In genomic region chr7:134669845-134670373, GRCh38 we compare ENCODE assay signal across 1 cellular context.
TF ChIP-seq lines count a peak whose summit lies in the region.

No MANE protein-coding gene starts in this region.

TF ChIP-seq in IMR-90, 13 proteins besides CTCF, POLR2A, EP300 and RAD21 (continued from another document):
- TF ChIP-seq, protein P1, sequence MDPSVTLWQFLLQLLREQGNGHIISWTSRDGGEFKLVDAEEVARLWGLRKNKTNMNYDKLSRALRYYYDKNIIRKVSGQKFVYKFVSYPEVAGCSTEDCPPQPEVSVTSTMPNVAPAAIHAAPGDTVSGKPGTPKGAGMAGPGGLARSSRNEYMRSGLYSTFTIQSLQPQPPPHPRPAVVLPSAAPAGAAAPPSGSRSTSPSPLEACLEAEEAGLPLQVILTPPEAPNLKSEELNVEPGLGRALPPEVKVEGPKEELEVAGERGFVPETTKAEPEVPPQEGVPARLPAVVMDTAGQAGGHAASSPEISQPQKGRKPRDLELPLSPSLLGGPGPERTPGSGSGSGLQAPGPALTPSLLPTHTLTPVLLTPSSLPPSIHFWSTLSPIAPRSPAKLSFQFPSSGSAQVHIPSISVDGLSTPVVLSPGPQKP (IDR thresholded peaks at IDR 0.05; ENCODE audit: borderline replicate concordance, low read depth, low read length), result no peak
- TF ChIP-seq SMC3 (IDR thresholded peaks at IDR 0.05; ENCODE audit: low read depth, low read length) (no peak), NFE2L2 (IDR thresholded peaks at IDR 0.05; ENCODE audit: low read depth, low read length) (no peak), RFX5 (IDR thresholded peaks at IDR 0.05; ENCODE audit: low read depth, low read length) (no peak), FOS (IDR thresholded peaks at IDR 0.05; ENCODE audit: low read depth, low read length) (peak; percentile 65), CHD1 (IDR thresholded peaks at IDR 0.05; ENCODE audit: low read depth, low read length) (no peak), CEBPB (IDR thresholded peaks at IDR 0.05; ENCODE audit: low read depth, low read length) (peak; percentile 50)
- TF ChIP-seq, protein P2, sequence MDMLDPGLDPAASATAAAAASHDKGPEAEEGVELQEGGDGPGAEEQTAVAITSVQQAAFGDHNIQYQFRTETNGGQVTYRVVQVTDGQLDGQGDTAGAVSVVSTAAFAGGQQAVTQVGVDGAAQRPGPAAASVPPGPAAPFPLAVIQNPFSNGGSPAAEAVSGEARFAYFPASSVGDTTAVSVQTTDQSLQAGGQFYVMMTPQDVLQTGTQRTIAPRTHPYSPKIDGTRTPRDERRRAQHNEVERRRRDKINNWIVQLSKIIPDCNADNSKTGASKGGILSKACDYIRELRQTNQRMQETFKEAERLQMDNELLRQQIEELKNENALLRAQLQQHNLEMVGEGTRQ (IDR thresholded peaks at IDR 0.05; ENCODE audit: low read depth, low read length), result no peak
